ENCODE assay signal across 9 cellular contexts in genomic region chr18:12879840-12880531, GRCh38. TPM values are rescaled to one million over a fixed set of nuclear protein-coding genes. Genes with fewer than 3 reads are reported as not detected.
DNase-seq lines count a peak whose midpoint lies in the region; ATAC-seq and TF ChIP-seq lines count a peak whose summit lies in the region.
"Had no signal": no experiment of that assay in that cellular context is flagged by ENCODE, and none has a peak within 500 bp of the region (broad histone marks: within the 10 kb centered on the region; RNA-seq: fewer than 3 reads in every experiment).

No MANE protein-coding gene starts in this region.

- H3K27ac ChIP-seq in CD4-positive, alpha-beta memory T cell (ENCODE audit: low read depth, low read length) = no peak overlapping the region
- peak overlapping the region; percentile 24 for H3K27ac ChIP-seq in HUES64 (ENCODE audit: low read depth, low read length)
- peak overlapping the region in 2 of 4 donors; percentile 32 to 47 for H3K27ac ChIP-seq in tibial nerve

- no peaks in the 10 kb centered on the region for H3K36me3 ChIP-seq in CD4-positive, alpha-beta memory T cell (ENCODE audit: insufficient read depth, low read length)
- H3K36me3 ChIP-seq in HUES64 (ENCODE audit: insufficient read depth, low read length) (no peaks in the 10 kb centered on the region), tibial nerve (no peaks in the 10 kb centered on the region)

- H3K4me1 Mint-ChIP-seq in CD4-positive, alpha-beta memory T cell = peaks cover 57 to 80% (median 67%) of the 10 kb centered on the region in 4 donors
- H3K4me1 Mint-ChIP-seq in activated T-helper 1 cell treated with anti-CD3 and anti-CD28 coated beads, Interleukin-12 subunit alpha, Interleukin-12 subunit beta, Interleukin-2, Interleukin-4 antibody, amounts not matched to agents 30 ng/mL and 10 ng/mL and 1 ng/mL, durations not matched to agents 14 hours and 24 hours and 36 hours (ENCODE audit: low read depth) = peaks cover 66% of the 10 kb centered on the region
- peaks cover 67 to 77% (median 73%) of the 10 kb centered on the region in 3 donors for H3K4me1 Mint-ChIP-seq in naive B cell

- no peaks in the 10 kb centered on the region for H3K27me3 Mint-ChIP-seq in CD4-positive, alpha-beta memory T cell
- H3K27me3 Mint-ChIP-seq in activated T-helper 1 cell treated with anti-CD3 and anti-CD28 coated beads, Interleukin-12 subunit alpha, Interleukin-12 subunit beta, Interleukin-2, Interleukin-4 antibody, amounts not matched to agents 30 ng/mL and 10 ng/mL and 1 ng/mL, durations not matched to agents 14 hours and 24 hours and 36 hours (ENCODE audit: insufficient read depth) = no peaks in the 10 kb centered on the region
- no peaks in the 10 kb centered on the region for H3K27me3 Mint-ChIP-seq in naive B cell

- TF ChIP-seq POLR2A in tibial nerve (IDR thresholded peaks at IDR 0.05) = no peak

- no peak overlapping the region for H3K9ac ChIP-seq in HUES64 (ENCODE audit: low read depth, low read length)

- ATAC-seq in naive B cell (ENCODE audit: low read depth in 2 of 2) = no peak

- POLR2A ChIA-PET in CD4-positive, alpha-beta memory T cell (lab: Charles Lee; ENCODE audit: partially characterized antibody) = interaction anchor here (0.5 to 2.2 kb wide), 4 partner anchors 8 to 104 kb away, joined by 4 to 6 read pairs (median 4); partner anchors contain the start of gene SEH1L

- no peaks in the 10 kb centered on the region for H3K27me3 ChIP-seq in CD4-positive, alpha-beta memory T cell (ENCODE audit: insufficient read depth, low read length)
- H3K27me3 ChIP-seq in HUES64 (ENCODE audit: insufficient read depth, low read length) = no peaks in the 10 kb centered on the region; the same call in 1 of the 2 replicates
- no peaks in the 10 kb centered on the region for H3K27me3 ChIP-seq in tibial nerve

- H3K36me3 Mint-ChIP-seq in CD4-positive, alpha-beta memory T cell = peaks cover 9% of the 10 kb centered on the region in 2 donors
- H3K36me3 Mint-ChIP-seq in activated T-helper 1 cell treated with anti-CD3 and anti-CD28 coated beads, Interleukin-12 subunit alpha, Interleukin-12 subunit beta, Interleukin-2, Interleukin-4 antibody, amounts not matched to agents 30 ng/mL and 10 ng/mL and 1 ng/mL, durations not matched to agents 14 hours and 24 hours and 36 hours (ENCODE audit: low read depth) = peaks cover 29% of the 10 kb centered on the region
- peaks cover 0 to 6% of the 10 kb centered on the region in 2 donors for H3K36me3 Mint-ChIP-seq in naive B cell

- H3K27ac Mint-ChIP-seq in CD4-positive, alpha-beta memory T cell = peak overlapping the region; percentile 8 to 90 (median 53)
- H3K27ac Mint-ChIP-seq in activated T-helper 1 cell treated with anti-CD3 and anti-CD28 coated beads, Interleukin-12 subunit alpha, Interleukin-12 subunit beta, Interleukin-2, Interleukin-4 antibody, amounts not matched to agents 30 ng/mL and 10 ng/mL and 1 ng/mL, durations not matched to agents 14 hours and 24 hours and 36 hours = peak overlapping the region; percentile 85
- H3K27ac Mint-ChIP-seq in naive B cell = peak overlapping the region; percentile 30 to 97 (median 81)

- WGBS in HUES64 = 36% methylated on average over 6 of the region's 7 CpGs
- 71 to 75% methylated on average over 7 of the region's 7 CpGs for WGBS in tibial nerve, 2 donors

- H3K4me1 ChIP-seq in CD4-positive, alpha-beta memory T cell (ENCODE audit: insufficient read depth, low read length) = peaks cover 77% of the 10 kb centered on the region
- H3K4me1 ChIP-seq in HUES64 (ENCODE audit: insufficient read depth, low read length) = peaks cover 43% of the 10 kb centered on the region
- H3K4me1 ChIP-seq in tibial nerve = peaks cover 0 to 30% (median 20%) of the 10 kb centered on the region in 4 donors

- no peak overlapping the region for H3K4me3 ChIP-seq in CD4-positive, alpha-beta memory T cell (ENCODE audit: low read length in 2 of 2)
- H3K4me3 ChIP-seq in HUES64 (ENCODE audit: low read length) = peak overlapping the region; percentile 31; the same call in 1 of the 2 replicates
- H3K4me3 ChIP-seq in tibial nerve = no peak overlapping the region

- no peak for DNase-seq in CD4-positive, alpha-beta memory T cell
- DNase-seq in activated T-helper 1 cell treated with anti-CD3 and anti-CD28 coated beads, Interleukin-12 subunit alpha, Interleukin-12 subunit beta, Interleukin-2, Interleukin-4 antibody, amounts not matched to agents 30 ng/mL and 10 ng/mL and 1 ng/mL, durations not matched to agents 14 hours and 24 hours and 36 hours (ENCODE audit: low spot score) = no peak
- DNase-seq in naive B cell (no peak), NCI-H1092 treated with DMSO at 0.1 percent for 48 hours (lab: John Stamatoyannopoulos, UW) (no peak), NCI-H82 (lab: John Stamatoyannopoulos, UW) (no peak), tibial nerve (ENCODE audit: low spot score in 2 of 2) (no peak)
- no peak for DNase-seq in effector CD8-positive, alpha-beta T cell (lab: John Stamatoyannopoulos, UW)
- DNase-seq: NCI-H446 treated with DMSO at 0.1 percent for 48 hours had no signal

- TF ChIP-seq EP300 in tibial nerve (IDR thresholded peaks at IDR 0.05) = peak in 1 of 2 donors; percentile 46

- peak overlapping the region; percentile 48 to 90 (median 66) for H3K4me3 Mint-ChIP-seq in CD4-positive, alpha-beta memory T cell
- peak overlapping the region; percentile 92 for H3K4me3 Mint-ChIP-seq in activated T-helper 1 cell treated with anti-CD3 and anti-CD28 coated beads, Interleukin-12 subunit alpha, Interleukin-12 subunit beta, Interleukin-2, Interleukin-4 antibody, amounts not matched to agents 30 ng/mL and 10 ng/mL and 1 ng/mL, durations not matched to agents 14 hours and 24 hours and 36 hours
- peak overlapping the region; percentile 14 to 98 (median 62) for H3K4me3 Mint-ChIP-seq in naive B cell

- intact Hi-C loops in CD4-positive, alpha-beta memory T cell (cut with micrococcal nuclease) = loop anchor here (5.0 kb wide), 2 partner anchors 112 to 973 kb away; partner anchors contain the start of genes CEP192 and MPPE1
- intact Hi-C loops in activated T-helper 1 cell treated with anti-CD3 and anti-CD28 coated beads, Interleukin-12 subunit alpha, Interleukin-12 subunit beta, Interleukin-2, Interleukin-4 antibody, amounts not matched to agents 30 ng/mL and 10 ng/mL and 1 ng/mL, durations not matched to agents 14 hours and 24 hours and 36 hours (cut with micrococcal nuclease) = loop anchor here (1.0 to 5.0 kb wide), 5 partner anchors 11 to 847 kb away; partner anchors contain the start of genes AFG3L2, FAM210A and RNMT

- H3K9me3 Mint-ChIP-seq in CD4-positive, alpha-beta memory T cell = peaks cover 0 to 2% (median 0%) of the 10 kb centered on the region in 8 donors
- no peaks in the 10 kb centered on the region for H3K9me3 Mint-ChIP-seq in activated T-helper 1 cell treated with anti-CD3 and anti-CD28 coated beads, Interleukin-12 subunit alpha, Interleukin-12 subunit beta, Interleukin-2, Interleukin-4 antibody, amounts not matched to agents 30 ng/mL and 10 ng/mL and 1 ng/mL, durations not matched to agents 14 hours and 24 hours and 36 hours
- H3K9me3 Mint-ChIP-seq in naive B cell = no peaks in the 10 kb centered on the region

- no peaks in the 10 kb centered on the region for H3K9me3 ChIP-seq in CD4-positive, alpha-beta memory T cell (ENCODE audit: control insufficient read depth in 1 of 2, low read length in 2 of 2)
- H3K9me3 ChIP-seq in HUES64 (ENCODE audit: insufficient read depth, low read depth, low read length) = no peaks in the 10 kb centered on the region
- no peaks in the 10 kb centered on the region for H3K9me3 ChIP-seq in tibial nerve

- CTCF ChIA-PET in CD4-positive, alpha-beta memory T cell (lab: Charles Lee; ENCODE audit: partially characterized antibody) = interaction anchor here (4.0 kb wide), 1 partner anchor 14 kb away, joined by 39 read pairs; no protein-coding TSS in a partner anchor

- no peak for TF ChIP-seq CTCF in tibial nerve (IDR thresholded peaks at IDR 0.05)

RNA-seq across cellular contexts. Expression of gene PTPN2, which starts 4.1 kb away (rescaled TPM):
- 10 to 100 TPM; 65.5 to 69.2 TPM for total RNA-seq in CD4-positive, alpha-beta memory T cell
- polyA plus RNA-seq in CD4-positive, alpha-beta memory T cell = 10 to 100 TPM; 80.0 to 98.2 TPM
- polyA plus RNA-seq in HUES64 (2013, experiment 1 of 2) = 35.1 TPM
- polyA plus RNA-seq in HUES64 (2013, experiment 2 of 2) = 35.1 TPM
- 76.7 and 77.1 TPM in 2 replicates for total RNA-seq in activated T-helper 1 cell treated with anti-CD3 and anti-CD28 coated beads, Interleukin-12 subunit alpha, Interleukin-12 subunit beta, Interleukin-2, Interleukin-4 antibody, amounts not matched to agents 30 ng/mL and 10 ng/mL and 1 ng/mL, durations not matched to agents 14 hours and 24 hours and 36 hours
- polyA plus RNA-seq in naive B cell (ENCODE audit: low read depth in 6 of 6) = 100 to 1,000 TPM in 2 of 6 donors, 10 to 100 TPM in 4; 84.6 to 112 (median 99.1) TPM
- total RNA-seq in tibial nerve = 10 to 100 TPM; 12.9 to 50.5 (median 30.7) TPM
